ENCODE assay signal across 8 cellular contexts in the genomic region with DNA sequence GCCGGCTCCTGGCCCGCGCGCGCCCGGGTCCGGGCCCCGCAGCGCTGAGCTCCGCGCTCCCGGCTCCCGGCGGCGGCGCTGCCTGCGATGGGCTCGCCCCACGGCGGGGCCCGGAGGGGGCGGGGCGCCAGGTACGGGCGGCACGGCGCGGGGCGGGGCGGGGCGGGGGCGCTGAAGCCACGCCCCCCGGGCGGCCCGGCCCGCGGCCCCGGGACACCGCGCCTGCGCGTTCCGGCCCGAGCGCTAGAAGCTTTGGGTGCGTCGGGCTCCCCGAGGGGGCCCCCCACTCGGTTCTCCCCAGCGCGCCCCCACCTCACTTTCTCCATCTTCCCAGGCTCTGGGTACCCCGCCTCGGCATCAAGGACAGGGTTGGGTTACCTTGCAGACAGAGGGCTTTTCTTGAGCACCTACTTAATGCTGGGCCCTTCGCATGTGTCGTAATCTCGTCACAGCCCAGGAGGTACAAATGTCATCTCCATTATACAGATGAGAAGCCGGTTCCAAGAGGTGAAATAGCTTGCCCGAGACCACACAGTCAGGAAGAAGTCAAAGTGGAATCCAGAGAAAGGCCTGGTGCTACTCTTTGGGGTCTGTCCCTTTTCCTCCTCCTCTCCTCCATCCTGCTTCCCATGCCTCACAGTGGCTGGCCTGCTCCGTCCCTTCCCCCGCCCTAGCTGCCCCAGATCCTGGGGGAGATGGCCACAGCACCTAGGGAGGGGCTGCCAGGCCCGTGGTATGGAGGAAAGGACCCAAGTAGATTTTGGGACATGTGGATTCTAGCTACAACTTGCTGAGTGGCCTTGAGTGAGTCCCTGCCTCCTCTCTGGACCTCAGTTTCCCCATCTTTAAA. TPM values are rescaled to one million over a fixed set of nuclear protein-coding genes. Genes with fewer than 3 reads are reported as not detected.
DNase-seq lines count a peak whose midpoint lies in the region; ATAC-seq and TF ChIP-seq lines count a peak whose summit lies in the region.

No MANE protein-coding gene starts in this region.

- DNase-seq in HuH-7 (ENCODE audit: low spot score) (peak; percentile 93), activated T-cell treated with anti-CD3 and anti-CD28 coated beads for 48 hours (ENCODE audit: low read depth) (peak; percentile 60), glutamatergic neuron (no peak), T1000 (lab: John Stamatoyannopoulos, UW) (no peak)
- peak; percentile 62 for DNase-seq in stimulated activated CD4-positive, alpha-beta T cell treated with anti-CD3 and anti-CD28 coated beads, Interleukin-12 subunit alpha, Interleukin-12 subunit beta, amount 100 ng/mL, for 4 hours

- H3K4me3 Mint-ChIP-seq in glutamatergic neuron (ENCODE audit: unreplicated experiment): peak overlapping the region; percentile 77

- ATAC-seq in GM18861 (IDR thresholded peaks at IDR 0.05; ENCODE audit: unreplicated experiment): no peak
- no peak for ATAC-seq in HG03139 (IDR thresholded peaks at IDR 0.05; ENCODE audit: unreplicated experiment)

- H3K27ac ChIP-seq in 22Rv1: peak overlapping the region; percentile 98

- H3K27ac Mint-ChIP-seq in glutamatergic neuron (ENCODE audit: unreplicated experiment): no peak overlapping the region

- H3K36me3 Mint-ChIP-seq in glutamatergic neuron (ENCODE audit: unreplicated experiment): no peaks in the 10 kb centered on the region

- H3K9me3 Mint-ChIP-seq in glutamatergic neuron (ENCODE audit: unreplicated experiment): peaks cover 6% of the 10 kb centered on the region

- peaks cover 3% of the 10 kb centered on the region for H3K27me3 Mint-ChIP-seq in glutamatergic neuron (ENCODE audit: unreplicated experiment)

- TF ChIP-seq CTCF in 22Rv1 (IDR thresholded peaks at IDR 0.05) (no peak), glutamatergic neuron (IDR thresholded peaks at IDR 0.05; ENCODE audit: partially characterized antibody, unreplicated experiment) (no peak)

- H3K4me1 Mint-ChIP-seq in glutamatergic neuron (ENCODE audit: low read depth, unreplicated experiment): peaks cover 10% of the 10 kb centered on the region

RNA-seq across cellular contexts. Expression of gene RAP1GAP, which starts 46.5 kb away (rescaled TPM):
- total RNA-seq in glutamatergic neuron (ENCODE audit: unreplicated experiment): 4.8 TPM

Comparison
In these comparisons a context has a peak if more than half of its experiments do, and no peak if none do; other contexts are left out.
1. DNase-seq: peak in HuH-7 (single experiment), activated T-cell treated with anti-CD3 and anti-CD28 coated beads for 48 hours (single experiment) and stimulated activated CD4-positive, alpha-beta T cell treated with anti-CD3 and anti-CD28 coated beads, Interleukin-12 subunit alpha, Interleukin-12 subunit beta, amount 100 ng/mL, for 4 hours (single experiment); none in glutamatergic neuron (single experiment) and T1000 (single experiment).